Comparison of ENCODE assay signal across 11 cellular contexts in the genomic region with DNA sequence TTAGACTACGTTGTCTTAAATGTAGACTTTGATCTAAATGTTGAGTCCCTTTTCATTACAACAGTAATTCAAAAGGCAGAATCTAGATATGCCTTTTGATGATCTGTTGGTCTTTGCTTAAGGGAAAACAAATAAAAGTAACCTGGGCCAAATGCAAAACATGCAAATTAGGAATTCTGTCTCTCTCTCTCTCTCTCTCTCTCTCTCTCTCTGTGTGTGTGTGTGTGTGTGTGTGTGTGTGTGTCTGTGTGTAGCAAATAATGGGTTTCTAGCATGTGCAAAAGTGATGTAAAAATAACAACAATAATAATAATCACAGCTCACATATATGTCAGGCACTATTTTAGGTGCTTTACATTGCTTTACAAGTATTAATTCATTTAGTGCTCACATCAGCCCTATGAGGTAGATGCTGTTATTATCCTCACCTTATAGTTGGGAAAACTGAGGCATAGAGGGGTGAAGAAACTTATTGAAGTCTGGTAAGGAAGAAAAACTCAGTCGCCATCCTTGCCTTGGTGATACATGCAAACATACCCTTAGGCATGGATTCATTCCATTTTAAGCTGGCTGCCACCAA.
DNase-seq lines count a peak whose midpoint lies in the region; ATAC-seq and TF ChIP-seq lines count a peak whose summit lies in the region.
"Had no signal": no experiment of that assay in that cellular context is flagged by ENCODE, and none has a peak within 500 bp of the region (broad histone marks: within the 10 kb centered on the region; RNA-seq: fewer than 3 reads in every experiment).

No MANE protein-coding gene starts in this region.

- peaks cover 74% of the 10 kb centered on the region for H3K4me1 Mint-ChIP-seq in activated T-cell treated with anti-CD3 and anti-CD28 coated beads, Interleukin-2, amount 50 U/mL, for 24 hours (ENCODE audit: low read depth)
- H3K4me1 Mint-ChIP-seq in activated T-cell treated with anti-CD3 and anti-CD28 coated beads, Interleukin-2, amount 50 U/mL, for 4 hours (ENCODE audit: low read depth): peaks cover 73% of the 10 kb centered on the region

- H3K27ac Mint-ChIP-seq in activated T-cell treated with anti-CD3 and anti-CD28 coated beads, Interleukin-2, amount 50 U/mL, for 24 hours: peak overlapping the region; percentile 98

- H3K27ac ChIP-seq in RWPE2 (ENCODE audit: poor library complexity, severe bottlenecking) (peak overlapping the region; percentile 76), epithelial cell of prostate (peak overlapping the region; percentile 91)
- H3K27ac ChIP-seq: upper lobe of left lung had no signal

- H3K36me3 ChIP-seq in RWPE2 (ENCODE audit: low read depth): no peaks in the 10 kb centered on the region
- H3K36me3 ChIP-seq: upper lobe of left lung had no signal

- ATAC-seq in RWPE2 (ENCODE audit: low read depth): no peak
- no peak for ATAC-seq in activated T-cell treated with anti-CD3 and anti-CD28 coated beads, Interleukin-2, amount 50 U/mL, for 4 hours

- no peaks in the 10 kb centered on the region for H3K27me3 Mint-ChIP-seq in activated T-cell treated with anti-CD3 and anti-CD28 coated beads, Interleukin-2, amount 50 U/mL, for 24 hours
- H3K27me3 Mint-ChIP-seq in activated T-cell treated with anti-CD3 and anti-CD28 coated beads, Interleukin-2, amount 50 U/mL, for 4 hours (ENCODE audit: low read depth): no peaks in the 10 kb centered on the region

- TF ChIP-seq CTCF in RWPE2 (IDR thresholded peaks at IDR 0.05; ENCODE audit: poor library complexity, severe bottlenecking): no peak
- peak; percentile 30 for TF ChIP-seq CTCF in subcutaneous adipose tissue (IDR thresholded peaks at IDR 0.05; ENCODE audit: low read depth)

- H3K36me3 Mint-ChIP-seq in activated T-cell treated with anti-CD3 and anti-CD28 coated beads, Interleukin-2, amount 50 U/mL, for 24 hours (ENCODE audit: low read depth): no peaks in the 10 kb centered on the region
- H3K36me3 Mint-ChIP-seq in activated T-cell treated with anti-CD3 and anti-CD28 coated beads, Interleukin-2, amount 50 U/mL, for 4 hours (ENCODE audit: insufficient read depth): no peaks in the 10 kb centered on the region

- no peaks in the 10 kb centered on the region for H3K9me3 ChIP-seq in RWPE2 (ENCODE audit: severe bottlenecking)
- H3K9me3 ChIP-seq: upper lobe of left lung had no signal

- intact Hi-C loops in cardiac septum (cut with DNase I): no loop called here

- H3K9me3 Mint-ChIP-seq in activated T-cell treated with anti-CD3 and anti-CD28 coated beads, Interleukin-2, amount 50 U/mL, for 24 hours: no peaks in the 10 kb centered on the region
- H3K9me3 Mint-ChIP-seq in activated T-cell treated with anti-CD3 and anti-CD28 coated beads, Interleukin-2, amount 50 U/mL, for 4 hours: no peaks in the 10 kb centered on the region

- DNase-seq in activated T-cell treated with anti-CD3 and anti-CD28 coated beads, Interleukin-2, amount 50 U/mL, for 24 hours: no peak
- no peak for DNase-seq in activated T-cell treated with anti-CD3 and anti-CD28 coated beads, Interleukin-2, amount 50 U/mL, for 1 hour
- DNase-seq in RWPE2 (ENCODE audit: low spot score) (no peak), epithelial cell of prostate (ENCODE audit: low read depth, low spot score) (no peak), hepatic stellate cell (ENCODE audit: low spot score) (no peak), cardiac septum (ENCODE audit: low spot score) (no peak)
- no peak for DNase-seq in activated T-cell treated with anti-CD3 and anti-CD28 coated beads, Interleukin-2, amount 50 U/mL, for 4 hours
- DNase-seq: Karpas-422, NCI-H446 treated with DMSO at 0.1 percent for 48 hours had no signal

- peaks cover 47% of the 10 kb centered on the region for H3K4me1 ChIP-seq in RWPE2 (ENCODE audit: insufficient read depth, poor library complexity, severe bottlenecking)

- H3K4me3 Mint-ChIP-seq in activated T-cell treated with anti-CD3 and anti-CD28 coated beads, Interleukin-2, amount 50 U/mL, for 24 hours: peak overlapping the region; percentile 40
- no peak overlapping the region for H3K4me3 Mint-ChIP-seq in activated T-cell treated with anti-CD3 and anti-CD28 coated beads, Interleukin-2, amount 50 U/mL, for 4 hours

- no peaks in the 10 kb centered on the region for H3K27me3 ChIP-seq in RWPE2 (ENCODE audit: insufficient read depth, poor library complexity, severe bottlenecking)
- H3K27me3 ChIP-seq: upper lobe of left lung had no signal

- H3K4me3 ChIP-seq in RWPE2 (ENCODE audit: severe bottlenecking): no peak overlapping the region
- H3K4me3 ChIP-seq: upper lobe of left lung had no signal
